In genomic region chr4:151152033-151152432, GRCh38 we compare ENCODE assay signal across 19 cellular contexts. TPM values are rescaled to one million over a fixed set of nuclear protein-coding genes. Genes with fewer than 3 reads are reported as not detected.
A peak's percentile ranks its signal among the peaks of the same experiment; 100 is the strongest.
DNase-seq lines count a peak whose midpoint lies in the region; ATAC-seq and TF ChIP-seq lines count a peak whose summit lies in the region.
"Had no signal": no experiment of that assay in that cellular context is flagged by ENCODE, and none has a peak within 500 bp of the region (broad histone marks: within the 10 kb centered on the region; RNA-seq: fewer than 3 reads in every experiment).

No MANE protein-coding gene starts in this region.

- H3K4me1 ChIP-seq in osteoblast (ENCODE audit: insufficient read depth, low read length) (no peaks in the 10 kb centered on the region), SJCRH30 (no peaks in the 10 kb centered on the region)
- H3K4me1 ChIP-seq: left lung had no signal

- H3K4me3 ChIP-seq in cardiac fibroblast (replicated peaks in 1 of 2; ENCODE audit: low read depth in 2 of 2, low read length in 2 of 2) (no peak overlapping the region), osteoblast (ENCODE audit: insufficient read depth, low read length) (no peak overlapping the region), SJCRH30 (no peak overlapping the region)
- H3K4me3 ChIP-seq: left lung had no signal

- no peaks in the 10 kb centered on the region for H3K9me3 ChIP-seq in osteoblast (ENCODE audit: low read depth, low read length)
- H3K9me3 ChIP-seq in SJCRH30 (replicated peaks): no peaks in the 10 kb centered on the region
- H3K9me3 ChIP-seq: left lung had no signal

- no peak overlapping the region for H2AFZ ChIP-seq in osteoblast (ENCODE audit: low read length)

- TF ChIP-seq CTCF in cardiac fibroblast (IDR thresholded peaks at IDR 0.05; ENCODE audit: low read depth, low read length): no peak
- no peak for TF ChIP-seq CTCF in osteoblast (IDR thresholded peaks at IDR 0.05; ENCODE audit: extremely low read depth, low read depth, low read length)

- ATAC-seq in GM18511 (IDR thresholded peaks at IDR 0.05; ENCODE audit: unreplicated experiment): no peak
- no peak for ATAC-seq in GM18870 (IDR thresholded peaks at IDR 0.05; ENCODE audit: unreplicated experiment)
- ATAC-seq: activated T-cell treated with anti-CD3 and anti-CD28 coated beads, Interleukin-2, amount 50 U/mL, for 4 hours; left lung; stimulated activated naive B cell treated with anti-CD40 and anti-IgM and Interleukin-4, amounts not matched to agents 10 μg/mL and 1 μg/mL and 100 μg/mL, for 72 hours; T-helper 17 cell had no signal

- H3K4me2 ChIP-seq in osteoblast (ENCODE audit: insufficient read depth, low read length): no peak overlapping the region

- peak; percentile 14 for DNase-seq in NCI-H146 (lab: John Stamatoyannopoulos, UW)
- DNase-seq in NCI-H146 treated with DMSO at 0.1 percent for 48 hours (lab: John Stamatoyannopoulos, UW; ENCODE audit: unreplicated experiment): no peak
- peak; percentile 23 for DNase-seq in NCI-H69 (lab: John Stamatoyannopoulos, UW)
- DNase-seq in cardiac fibroblast (ENCODE audit: low read depth in 2 of 2): peak; percentile 13 to 69
- DNase-seq in osteoblast (ENCODE audit: insufficient read length, low spot score, missing footprints): peak; percentile 9
- no peak for DNase-seq in SJCRH30
- DNase-seq: activated CD4-positive, alpha-beta T cell treated with anti-CD3 and anti-CD28 coated beads, Interleukin-2, amount 10 ng/mL, durations not matched to agents 7 days and 5 days; activated gamma-delta T cell treated with Interleukin-2 at 50 U/mL for 16 hours; activated T-cell treated with anti-CD3 and anti-CD28 coated beads, Interleukin-2, amount 50 U/mL, for 4 hours; CD4-positive, alpha-beta T cell; H9; left lung; NCI-H2171 treated with DMSO at 0.1 percent for 48 hours; NCI-H524; stimulated activated CD4-positive, alpha-beta T cell treated with anti-CD3 and anti-CD28 coated beads, Interleukin-15, amount 100 ng/mL, for 24 hours; stimulated activated naive B cell treated with anti-CD40 and anti-IgM and Interleukin-4, amounts not matched to agents 10 μg/mL and 1 μg/mL and 100 μg/mL, for 72 hours; T-helper 17 cell had no signal

- no peaks in the 10 kb centered on the region for H4K20me1 ChIP-seq in osteoblast (ENCODE audit: insufficient read depth, low read length)

- no peak overlapping the region for H3K27ac ChIP-seq in osteoblast (ENCODE audit: low read depth, low read length)
- H3K27ac ChIP-seq in SJCRH30: no peak overlapping the region

- H3K79me2 ChIP-seq in osteoblast (ENCODE audit: insufficient read depth, low read length): no peaks in the 10 kb centered on the region

- H3K36me3 ChIP-seq in osteoblast (ENCODE audit: insufficient read depth, low read length): peaks cover 7% of the 10 kb centered on the region
- no peaks in the 10 kb centered on the region for H3K36me3 ChIP-seq in SJCRH30

- H3K27me3 ChIP-seq in osteoblast (ENCODE audit: insufficient read depth, low read length): no peaks in the 10 kb centered on the region
- H3K27me3 ChIP-seq in SJCRH30: no peaks in the 10 kb centered on the region
- H3K27me3 ChIP-seq: left lung had no signal

RNA-seq across cellular contexts. Expression of gene RPS3A, which starts 52.6 kb away (rescaled TPM):
- 1,627 and 1,843 TPM in 2 replicates for total RNA-seq in osteoblast
- 3,203 and 3,356 TPM in 2 replicates for total RNA-seq in SJCRH30 (2014; rRNA removed; shearing (Covaris generic))

Comparison
In these comparisons a context has a peak if more than half of its experiments do, and no peak if none do; other contexts are left out.
1. DNase-seq: peak in NCI-H146 (single experiment), NCI-H69 (single experiment), cardiac fibroblast (2 of 2) and osteoblast (single experiment); none in NCI-H146 treated with DMSO at 0.1 percent for 48 hours (single experiment) and SJCRH30 (0 of 2).